In the genomic region with DNA sequence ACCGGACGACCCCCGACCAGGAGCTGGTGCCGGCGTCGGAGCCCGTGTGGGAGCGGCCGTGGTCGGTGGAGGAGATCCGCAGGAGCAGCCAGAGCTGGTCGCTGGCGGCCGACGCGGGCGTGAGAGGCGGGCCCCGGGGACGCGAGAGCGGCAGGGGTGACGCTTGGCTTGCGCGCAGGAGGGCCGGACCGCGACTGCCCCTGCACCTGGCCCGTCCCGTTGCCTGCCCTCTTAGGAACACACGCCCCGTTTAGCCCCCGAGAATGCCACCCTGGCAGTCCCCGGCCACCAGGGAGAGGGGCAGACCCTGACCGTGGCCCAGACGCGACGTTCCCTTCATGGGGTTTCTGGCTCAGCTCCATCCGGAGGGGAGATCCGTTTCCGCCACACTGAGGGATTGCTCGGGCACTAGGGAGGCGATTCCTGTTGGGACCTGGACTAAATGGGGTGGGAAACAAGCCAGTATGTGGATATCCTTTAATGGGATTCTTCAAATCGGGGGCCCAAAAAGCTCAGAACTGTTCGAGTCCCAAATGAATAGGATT, we compare ENCODE assay signal across 8 cellular contexts. TPM values are rescaled to one million over a fixed set of nuclear protein-coding genes. Genes with fewer than 3 reads are reported as not detected.
DNase-seq lines count a peak whose midpoint lies in the region; ATAC-seq and TF ChIP-seq lines count a peak whose summit lies in the region.
"Not testable (repeated sequence)": the region's sequence is repeated elsewhere in the genome, so short reads cannot be mapped to it uniquely, and the experiment has no call there.

No MANE protein-coding gene starts in this region.

- not testable (repeated sequence) for H3K36me3 Mint-ChIP-seq in T-helper 17 cell (ENCODE audit: low read depth); neural crest cell (ENCODE audit: low read depth)

- TF ChIP-seq EP300 in transverse colon (IDR thresholded peaks at IDR 0.05; ENCODE audit: low read depth) = not testable (repeated sequence)

- DNase-seq in T-helper 17 cell; breast epithelium (ENCODE audit: low spot score in 2 of 2); left ventricle myocardium inferior; neural crest cell (ENCODE audit: low read depth, low spot score); transverse colon: not testable (repeated sequence)

- not testable (repeated sequence) for H3K36me3 ChIP-seq in breast epithelium, left ventricle myocardium inferior, transverse colon

- in situ Hi-C loops in transverse colon (cut with MboI; ENCODE audit: low pct_ligation_motif_present in 1 of 4, low pct_unique_long_range_greater_than_20kb in 1 of 4, low sequenced_read_pairs in 3 of 4) = not testable (repeated sequence)

- ATAC-seq in GM18502 (IDR thresholded peaks at IDR 0.05; ENCODE audit: poor library complexity, unreplicated experiment) (peak; percentile 60), GM21825 (IDR thresholded peaks at IDR 0.05; ENCODE audit: unreplicated experiment) (peak; percentile 48), HG03378 (IDR thresholded peaks at IDR 0.05; ENCODE audit: unreplicated experiment) (peak; percentile 43), T-helper 17 cell (peak; percentile 38)

- not testable (repeated sequence) for TF ChIP-seq CTCF in breast epithelium (IDR thresholded peaks at IDR 0.05); left ventricle myocardium inferior (IDR thresholded peaks at IDR 0.05; ENCODE audit: borderline replicate concordance); neural crest cell (conservative IDR thresholded peaks at IDR 0.05); transverse colon (IDR thresholded peaks at IDR 0.05)

- not testable (repeated sequence) for H3K27me3 Mint-ChIP-seq in T-helper 17 cell; neural crest cell (ENCODE audit: low read depth)

- peak overlapping the region; percentile 64 to 86 (median 75) for H3K4me3 ChIP-seq in breast epithelium
- peak overlapping the region; percentile 80 for H3K4me3 ChIP-seq in left ventricle myocardium inferior
- peak overlapping the region; percentile 65 to 100 (median 94) for H3K4me3 ChIP-seq in transverse colon

- not testable (repeated sequence) for TF ChIP-seq POLR2A in breast epithelium (IDR thresholded peaks at IDR 0.05); transverse colon (IDR thresholded peaks at IDR 0.05)

- H3K4me1 Mint-ChIP-seq in T-helper 17 cell, neural crest cell: not testable (repeated sequence)

- not testable (repeated sequence) for H3K27me3 ChIP-seq in breast epithelium; left ventricle myocardium inferior (ENCODE audit: low read depth); transverse colon

- H3K27ac Mint-ChIP-seq in T-helper 17 cell = peak overlapping the region; percentile 86
- H3K27ac Mint-ChIP-seq in neural crest cell (ENCODE audit: unreplicated experiment) = not testable (repeated sequence)

- H3K9me3 Mint-ChIP-seq in neural crest cell = not testable (repeated sequence)

- not testable (repeated sequence) for H3K4me1 ChIP-seq in breast epithelium, left ventricle myocardium inferior
- peaks cover 0 to 19% (median 3%) of the 10 kb centered on the region in 4 donors for H3K4me1 ChIP-seq in transverse colon

- H3K4me3 Mint-ChIP-seq in T-helper 17 cell = peak overlapping the region; percentile 87
- H3K4me3 Mint-ChIP-seq in neural crest cell = peak overlapping the region; percentile 76

- not testable (repeated sequence) for H3K9me3 ChIP-seq in T-helper 17 cell (ENCODE audit: control insufficient read depth, low read length, poor library complexity, severe bottlenecking); breast epithelium; left ventricle myocardium inferior (replicated peaks); transverse colon

- intact Hi-C loops in breast epithelium (cut with DNase I; ENCODE audit: low total_unique reads); left ventricle myocardium inferior (cut with micrococcal nuclease); transverse colon (cut with DNase I; ENCODE audit: low total_unique reads): not testable (repeated sequence)

- H3K27ac ChIP-seq in breast epithelium (peak overlapping the region; percentile 82 to 86), left ventricle myocardium inferior (replicated peaks) (peak overlapping the region; percentile 84), transverse colon (peak overlapping the region; percentile 87 to 95 (median 90))

- WGBS in transverse colon (ENCODE audit: low coverage in 1 of 2), 2 donors = 9% methylated on average over 6 of the region's 45 CpGs; no CpG with 5 or more reads in 1 of the 2 donors

RNA-seq across cellular contexts. Expression of gene WASHC2C, which starts 0.4 kb away (rescaled TPM):
- total RNA-seq in T-helper 17 cell (10 to 100 TPM; 56.8 to 64.8 TPM), breast epithelium (10 to 100 TPM; 41.0 to 51.8 (median 49.4) TPM), left ventricle myocardium inferior (30.3 TPM), neural crest cell (44.9 and 51.3 TPM in 2 replicates), transverse colon (100 to 1,000 TPM in 1 of 4 donors, 10 to 100 TPM in 3; 62.7 to 126 (median 81.6) TPM)

RNA-seq across cellular contexts. Expression of gene ZFAND4, which starts 54.9 kb away (rescaled TPM):
- total RNA-seq in T-helper 17 cell (10 to 100 TPM; 26.2 to 28.3 TPM), breast epithelium (10 to 100 TPM; 15.2 to 42.1 (median 29.8) TPM), left ventricle myocardium inferior (11.1 TPM), neural crest cell (12.9 and 16.1 TPM in 2 replicates), transverse colon (10 to 100 TPM in 3 of 4 donors, 1 to 10 TPM in 1; 9.0 to 34.4 (median 21.4) TPM)
